In genomic region chrX:95145848-95146540, GRCh38 we compare ENCODE assay signal across 22 cellular contexts.
DNase-seq lines count a peak whose midpoint lies in the region; ATAC-seq, FAIRE-seq and TF ChIP-seq lines count a peak whose summit lies in the region.
"Had no signal": no experiment of that assay in that cellular context is flagged by ENCODE, and none has a peak within 500 bp of the region (broad histone marks: within the 10 kb centered on the region; RNA-seq: fewer than 3 reads in every experiment).

No MANE protein-coding gene starts in this region.

- no peaks in the 10 kb centered on the region for H3K79me1 ChIP-seq in H9 (ENCODE audit: insufficient read depth, low read depth, low read length, poor library complexity, severe bottlenecking)

- no peak for TF ChIP-seq POLR2A in GM12878 (IDR thresholded peaks at IDR 0.05; ENCODE audit: low read depth, low read length)

- CTCF ChIA-PET in GM12878 (lab: Yijun Ruan, JAX), result interaction anchor here (0.9 to 1.3 kb wide), 2 partner anchors 12 to 36 kb away, joined by 3 read pairs; no protein-coding TSS in a partner anchor
- CTCF ChIA-PET in T-cell (lab: Charles Lee), result no interaction called here

- no peak overlapping the region for H2AFZ ChIP-seq in H9 (ENCODE audit: low read length)
- no peak overlapping the region for H2AFZ ChIP-seq in GM12878 (ENCODE audit: control insufficient read depth, low read depth, low read length)
- H2AFZ ChIP-seq: PC-9 had no signal

- no peak overlapping the region for H2BK15ac ChIP-seq in H9 (ENCODE audit: low read depth, low read length)

- SMC1A ChIA-PET in GM12878 (lab: Charles Lee; ENCODE audit: uncharacterized antibody, unreplicated experiment), result no interaction called here

- no peak overlapping the region for H3K23ac ChIP-seq in H9 (ENCODE audit: insufficient read length, low read depth, low read length)

- H4K20me1 ChIP-seq in H9 (ENCODE audit: control insufficient read depth, insufficient read depth, insufficient read length) (no peaks in the 10 kb centered on the region), GM12878 (ENCODE audit: control insufficient read depth, insufficient read depth) (no peaks in the 10 kb centered on the region)

- no peak overlapping the region for H3K4ac ChIP-seq in H9 (ENCODE audit: low read depth, low read length)

- H3K9me3 Mint-ChIP-seq in H9 (peaks cover 6 to 11% of the 10 kb centered on the region in 2 experiments), T-cell (peaks cover 0 to 12% (median 2%) of the 10 kb centered on the region in 3 donors)

- no peak overlapping the region for H3K56ac ChIP-seq in H9 (ENCODE audit: insufficient read length, low read depth, low read length)

- no peak overlapping the region for H2AK5ac ChIP-seq in H9 (ENCODE audit: insufficient read length, low read length)

- no TSS peak for BruUV-seq in GM12878 (replicated peaks; lab: Mats Ljungman, UMichigan)

- no peak overlapping the region for H4K91ac ChIP-seq in H9 (ENCODE audit: insufficient read length, low read depth, low read length)

- H3K36me3 Mint-ChIP-seq in H9 (ENCODE audit: insufficient read depth in 1 of 3, low read depth in 3 of 3), result peaks cover 3 to 17% (median 4%) of the 10 kb centered on the region in 3 experiments; a peak in 6 of 7 replicates
- H3K36me3 Mint-ChIP-seq in T-cell, result no peaks in the 10 kb centered on the region
- H3K36me3 Mint-ChIP-seq: CD4-positive, alpha-beta memory T cell had no signal

- WGBS in H9 (ENCODE audit: extremely low coverage, insufficient read length, low lambda C conversion rate), result no CpG with 5 or more reads among the region's 4 CpGs
- 7% methylated on average over 4 of the region's 4 CpGs for WGBS in GM12878 (ENCODE audit: insufficient coverage, insufficient replicate concordance, low lambda C conversion rate, missing lambda C conversion rate)

- no peak overlapping the region for H3T11ph ChIP-seq in H9 (ENCODE audit: low read length)

- RAD21 ChIA-PET in GM12878 (lab: Charles Lee; ENCODE audit: unreplicated experiment), result no interaction called here

- no peaks in the 10 kb centered on the region for H3K9me3 ChIP-seq in H9 (ENCODE audit: control insufficient read depth, low read depth, low read length)
- H3K9me3 ChIP-seq in GM12878 (replicated peaks; ENCODE audit: control insufficient read depth, insufficient read depth, low read length), result no peaks in the 10 kb centered on the region

- H3K4me1 Mint-ChIP-seq in H9, result peaks cover 6 to 13% of the 10 kb centered on the region in 2 experiments
- no peaks in the 10 kb centered on the region for H3K4me1 Mint-ChIP-seq in T-cell
- H3K4me1 Mint-ChIP-seq: B cell; CD4-positive, alpha-beta memory T cell had no signal

- H2BK12ac ChIP-seq in H9 (ENCODE audit: insufficient read length, low read depth, low read length), result no peak overlapping the region

- TF ChIP-seq CTCF in C4-2B (conservative IDR thresholded peaks at IDR 0.05), result peak; percentile 32; the same call in 1 of the 2 replicates
- TF ChIP-seq CTCF in H9 (conservative IDR thresholded peaks at IDR 0.05), result 0 out of 3 replicates have a peak, but pooled peaks have one; percentile 21
- no peak; a peak in 1 of 6 replicates for TF ChIP-seq CTCF in GM12878 (IDR thresholded peaks at IDR 0.05 in 2 of 3, conservative IDR thresholded peaks at IDR 0.05 in 1 of 3; ENCODE audit: control insufficient read depth in 2 of 3, extremely low read depth in 1 of 3, insufficient read depth in 1 of 3, low read depth in 3 of 3, low read length in 3 of 3)

- H3K4me3 Mint-ChIP-seq in H9 (no peak overlapping the region), T-cell (no peak overlapping the region)
- H3K4me3 Mint-ChIP-seq: B cell; CD4-positive, alpha-beta memory T cell had no signal

- no peak for TF ChIP-seq RAD21 in GM12878 (IDR thresholded peaks at IDR 0.05; ENCODE audit: insufficient read depth, low read depth, low read length)

- H2BK120ac ChIP-seq in H9 (ENCODE audit: low read depth, low read length, poor library complexity, severe bottlenecking), result no peak overlapping the region

- no peak overlapping the region for H3K18ac ChIP-seq in H9 (ENCODE audit: insufficient read length, low read depth, low read length)

- no peak for TF ChIP-seq EP300 in GM12878 (IDR thresholded peaks at IDR 0.05; ENCODE audit: borderline replicate concordance in 1 of 2, control insufficient read depth in 1 of 2, low read depth in 2 of 2, low read length in 2 of 2)

- intact Hi-C loops in GM12878 (cut with micrococcal nuclease; ENCODE audit: unreplicated experiment), result no loop called here

- no peak overlapping the region for H3K4me3 ChIP-seq in GM12878
- H3K4me3 ChIP-seq: PC-9, SK-N-MC had no signal

- H2BK5ac ChIP-seq in H9 (ENCODE audit: insufficient read length, low read length), result no peak overlapping the region

- H3K27me3 Mint-ChIP-seq in H9 (ENCODE audit: low read depth) (no peaks in the 10 kb centered on the region), T-cell (peaks cover 0 to 5% of the 10 kb centered on the region in 2 donors)
- H3K27me3 Mint-ChIP-seq: B cell; CD4-positive, alpha-beta memory T cell had no signal

- no peak overlapping the region for H3K27ac ChIP-seq in C4-2B
- no peak overlapping the region for H3K27ac ChIP-seq in H9 (ENCODE audit: insufficient read length, low read depth, low read length)
- no peak overlapping the region for H3K27ac ChIP-seq in GM12878 (ENCODE audit: control insufficient read depth, insufficient read depth)
- H3K27ac ChIP-seq: PC-9, SK-N-MC had no signal

- peak overlapping the region in 1 of 3 experiments; percentile 60; a peak in 3 of 7 replicates for H3K27ac Mint-ChIP-seq in H9
- no peak overlapping the region for H3K27ac Mint-ChIP-seq in T-cell
- H3K27ac Mint-ChIP-seq: B cell; CD4-positive, alpha-beta memory T cell had no signal

- no peaks in the 10 kb centered on the region for H3K79me2 ChIP-seq in H9 (ENCODE audit: insufficient read depth, low read length)
- H3K79me2 ChIP-seq in GM12878 (ENCODE audit: control insufficient read depth, insufficient read depth, low read length), result no peaks in the 10 kb centered on the region

- H3K4me1 ChIP-seq in H9 (ENCODE audit: insufficient read depth, low read length), result no peaks in the 10 kb centered on the region
- no peaks in the 10 kb centered on the region for H3K4me1 ChIP-seq in GM12878 (ENCODE audit: control insufficient read depth, insufficient read depth, low read length)

- in situ Hi-C loops in GM12878 (cut with MboI), result no loop called here

- H3K27me3 ChIP-seq in H9 (ENCODE audit: insufficient read depth, low read length), result no peaks in the 10 kb centered on the region
- H3K27me3 ChIP-seq in GM12878 (replicated peaks in 1 of 2; ENCODE audit: control insufficient read depth in 2 of 2, insufficient read depth in 2 of 2, low read length in 1 of 2), result no peaks in the 10 kb centered on the region

- peak; percentile 23 for DNase-seq in H9
- peak; percentile 2 for DNase-seq in NAMALWA (ENCODE audit: low spot score)
- no peak for DNase-seq in GM12878 (ENCODE audit: low read depth, low spot score)
- no peak for DNase-seq in T-cell
- DNase-seq in SHP77 treated with DMSO at 0.1 percent for 48 hours (lab: John Stamatoyannopoulos, UW), result no peak
- DNase-seq: Calu3; CD4-positive, alpha-beta memory T cell; DND-41; GDM1; KG1; NCI-H1417; NCI-H1930; NCI-H2171; NCI-H446; NCI-H69; PC-9; T-helper 9 cell had no signal

- H3K14ac ChIP-seq in H9 (ENCODE audit: insufficient read depth, low read length), result no peak overlapping the region

- ATAC-seq in GM12878, result peak; percentile 27; the same call in 1 of the 3 replicates
- ATAC-seq in T-cell (replicated peaks in 1 of 4), result no peak
- no peak for ATAC-seq in HG03159 (IDR thresholded peaks at IDR 0.05; ENCODE audit: unreplicated experiment)

- POLR2A ChIA-PET in GM12878 (lab: Charles Lee), result no interaction called here
- POLR2A ChIA-PET in T-cell (lab: Charles Lee), result no interaction called here

- no peaks in the 10 kb centered on the region for H3K23me2 ChIP-seq in H9 (ENCODE audit: insufficient read length, low read depth, low read length, poor library complexity, severe bottlenecking)

- H4K8ac ChIP-seq in H9 (replicated peaks; ENCODE audit: insufficient read length, low read depth, low read length), result no peak overlapping the region

- no peak overlapping the region for H2BK20ac ChIP-seq in H9 (ENCODE audit: low read depth, low read length, poor library complexity, severe bottlenecking)

- H3K9ac ChIP-seq in H9 (ENCODE audit: extremely low read depth, insufficient read length, low read length), result no peak overlapping the region
- H3K9ac ChIP-seq in GM12878 (ENCODE audit: control insufficient read depth, insufficient read depth, low read length), result no peak overlapping the region

- H4K5ac ChIP-seq in H9 (ENCODE audit: insufficient read length, low read depth, low read length), result no peak overlapping the region

- no peaks in the 10 kb centered on the region for H3K36me3 ChIP-seq in GM12878 (ENCODE audit: control insufficient read depth in 2 of 2, insufficient read depth in 2 of 2, low read length in 1 of 2)

- FAIRE-seq in GM12878 (lab: Jason Lieb, UNC), result no peak
- FAIRE-seq: H1 had no signal

- H3K4me2 ChIP-seq in H9 (ENCODE audit: insufficient read depth, insufficient read length, low read length) (no peak overlapping the region), GM12878 (ENCODE audit: control insufficient read depth, insufficient read depth) (no peak overlapping the region)
- H3K4me2 ChIP-seq: PC-9 had no signal

TF ChIP-seq in GM12878, 131 proteins besides CTCF, POLR2A, EP300 and RAD21 (continues in another document):
- no peak for TF ChIP-seq CREB1 (IDR thresholded peaks at IDR 0.05; ENCODE audit: low read depth)
- TF ChIP-seq ATF2 (IDR thresholded peaks at IDR 0.05; ENCODE audit: low read length), result no peak
- TF ChIP-seq STAT3 (IDR thresholded peaks at IDR 0.05; ENCODE audit: low read depth, low read length), result no peak
- no peak for TF ChIP-seq CBFB (IDR thresholded peaks at IDR 0.05; ENCODE audit: low read depth)
- no peak for TF ChIP-seq CEBPB (IDR thresholded peaks at IDR 0.05; ENCODE audit: borderline replicate concordance in 1 of 2, low read depth in 2 of 2, low read length in 2 of 2)
- no peak for TF ChIP-seq SUPT20H (IDR thresholded peaks at IDR 0.05; ENCODE audit: borderline replicate concordance, control insufficient read depth, low read depth, low read length)
- no peak for TF ChIP-seq RCOR1 (conservative IDR thresholded peaks at IDR 0.05; ENCODE audit: low read depth, low read length)
- TF ChIP-seq YY1 (IDR thresholded peaks at IDR 0.05; ENCODE audit: low read depth, low read length), result no peak
- TF ChIP-seq ZNF622 (IDR thresholded peaks at IDR 0.05), result no peak
- TF ChIP-seq FOXM1 (IDR thresholded peaks at IDR 0.05; ENCODE audit: low read depth, low read length), result no peak

Comparison
In these comparisons a context has a peak if more than half of its experiments do, and no peak if none do; other contexts are left out.
1. CTCF ChIP-seq: peak in C4-2B (single experiment) and H9 (single experiment); none in GM12878 (0 of 3).
2. DNase-seq: peak in H9 (single experiment) and NAMALWA (single experiment); none in GM12878 (single experiment), T-cell (0 of 34) and SHP77 treated with DMSO at 0.1 percent for 48 hours (single experiment).